8 cellular contexts compared by ENCODE assay signal in the genomic region with DNA sequence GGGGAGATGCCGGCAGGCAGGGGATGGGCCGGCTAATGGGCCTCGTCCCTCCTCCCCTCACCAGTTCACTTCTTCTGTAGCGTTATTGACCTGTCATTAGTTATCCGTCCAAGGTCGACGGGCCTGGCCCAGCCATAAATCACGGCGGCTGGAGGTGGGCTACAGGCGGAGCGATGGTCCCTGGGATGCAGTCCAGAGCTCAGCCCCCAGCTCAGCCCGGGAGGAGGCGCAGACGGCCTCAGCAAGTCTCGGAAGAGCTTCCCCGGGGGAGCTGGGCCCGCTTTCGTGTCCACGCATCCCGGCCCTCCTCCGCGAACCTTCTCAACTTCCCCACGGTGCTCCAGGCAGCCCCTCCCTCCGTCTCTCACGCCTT. TPM values are rescaled to one million over a fixed set of nuclear protein-coding genes. Genes with fewer than 3 reads are reported as not detected.
DNase-seq lines count a peak whose midpoint lies in the region; ATAC-seq, FAIRE-seq and TF ChIP-seq lines count a peak whose summit lies in the region.

No MANE protein-coding gene starts in this region.

- H3K4me1 ChIP-seq in heart left ventricle (peaks cover 0 to 28% (median 16%) of the 10 kb centered on the region in 12 donors), astrocyte (ENCODE audit: insufficient read depth, low read length) (peaks cover 15% of the 10 kb centered on the region), lower lobe of right lung (peaks cover 24% of the 10 kb centered on the region), upper lobe of right lung (peaks cover 22% of the 10 kb centered on the region)

- ATAC-seq in heart left ventricle: no peak
- no peak for ATAC-seq in Right ventricle myocardium inferior
- ATAC-seq in lower lobe of right lung: no peak
- ATAC-seq in upper lobe of right lung: no peak
- no peak for ATAC-seq in HG03469 (IDR thresholded peaks at IDR 0.05; ENCODE audit: unreplicated experiment)
- no peak for ATAC-seq in GM19463 (IDR thresholded peaks at IDR 0.05; ENCODE audit: unreplicated experiment)

- no peaks in the 10 kb centered on the region for H4K20me1 ChIP-seq in astrocyte (ENCODE audit: insufficient read depth, low read length)

- H3K9ac ChIP-seq in astrocyte (ENCODE audit: low read length): peak overlapping the region; percentile 76

- H3K27ac Mint-ChIP-seq in astrocyte (ENCODE audit: unreplicated experiment): no peak overlapping the region

- 6 to 10% (median 7%) methylated on average over 25 of the region's 25 CpGs for WGBS in heart left ventricle, 4 donors

- H2AFZ ChIP-seq in astrocyte (ENCODE audit: low read depth, low read length): peak overlapping the region; percentile 91

- H3K4me3 ChIP-seq in heart left ventricle (peak overlapping the region in 8 of 12 donors; percentile 44 to 70 (median 59)), astrocyte (ENCODE audit: insufficient read depth, low read depth, low read length) (peak overlapping the region; percentile 66), lower lobe of right lung (peak overlapping the region; percentile 62), upper lobe of right lung (peak overlapping the region; percentile 54)

- H3K36me3 ChIP-seq in heart left ventricle (no peaks in the 10 kb centered on the region), astrocyte (ENCODE audit: insufficient read depth, low read length) (no peaks in the 10 kb centered on the region), lower lobe of right lung (no peaks in the 10 kb centered on the region), upper lobe of right lung (no peaks in the 10 kb centered on the region)

- intact Hi-C loops in heart left ventricle (cut with DNase I): loop anchor here in 8 of 10 donors (2.0 to 10.0 kb wide), 8 partner anchors 265 to 409 kb away; no protein-coding TSS in a partner anchor
- intact Hi-C loops in Right ventricle myocardium inferior (cut with DNase I): loop anchor here (10.0 kb wide), 1 partner anchor 275 kb away; no protein-coding TSS in a partner anchor
- intact Hi-C loops in lower lobe of right lung (cut with DNase I): no loop called here
- intact Hi-C loops in upper lobe of right lung (cut with DNase I): no loop called here

- H3K4me1 Mint-ChIP-seq in astrocyte (ENCODE audit: low read depth, unreplicated experiment): no peaks in the 10 kb centered on the region

- TF ChIP-seq POLR2A in heart left ventricle (IDR thresholded peaks at IDR 0.05): no peak

- peak overlapping the region in 1 of 12 donors; percentile 15 for H3K27ac ChIP-seq in heart left ventricle
- no peak overlapping the region for H3K27ac ChIP-seq in astrocyte (ENCODE audit: low read depth, low read length)
- H3K27ac ChIP-seq in lower lobe of right lung: no peak overlapping the region
- no peak overlapping the region for H3K27ac ChIP-seq in upper lobe of right lung

- H3K27me3 ChIP-seq in heart left ventricle (peaks cover 10 to 54% (median 45%) of the 10 kb centered on the region in 9 donors), astrocyte (ENCODE audit: insufficient read depth, low read length) (peaks cover 25% of the 10 kb centered on the region), lower lobe of right lung (ENCODE audit: low read depth) (peaks cover 56% of the 10 kb centered on the region), upper lobe of right lung (peaks cover 54% of the 10 kb centered on the region)

- H3K4me2 ChIP-seq in astrocyte (ENCODE audit: low read length): peak overlapping the region; percentile 99

- TF ChIP-seq CTCF in heart left ventricle (IDR thresholded peaks at IDR 0.05) (no peak), astrocyte (IDR thresholded peaks at IDR 0.05; ENCODE audit: insufficient read depth, low read depth, low read length) (no peak), lower lobe of right lung (IDR thresholded peaks at IDR 0.05) (no peak), upper lobe of right lung (IDR thresholded peaks at IDR 0.05) (no peak)

- H3K27me3 Mint-ChIP-seq in astrocyte (ENCODE audit: low read depth, unreplicated experiment): peaks cover 59% of the 10 kb centered on the region

- H3K9me3 ChIP-seq in heart left ventricle: peaks cover 0 to 14% (median 10%) of the 10 kb centered on the region in 12 donors
- H3K9me3 ChIP-seq in astrocyte (ENCODE audit: insufficient read depth, low read depth, low read length): peaks cover 8% of the 10 kb centered on the region
- peaks cover 9% of the 10 kb centered on the region for H3K9me3 ChIP-seq in lower lobe of right lung
- no peaks in the 10 kb centered on the region for H3K9me3 ChIP-seq in upper lobe of right lung

- DNase-seq in heart left ventricle (peak in 1 of 5 donors; percentile 56), Right ventricle myocardium inferior (ENCODE audit: missing footprints) (no peak), astrocyte (ENCODE audit: low read depth) (no peak), lower lobe of right lung (no peak), upper lobe of right lung (no peak), DMS153 treated with DMSO at 0.1 percent for 48 hours (lab: John Stamatoyannopoulos, UW; ENCODE audit: unreplicated experiment) (no peak)

- peak overlapping the region; percentile 74 for H3K4me3 Mint-ChIP-seq in astrocyte (ENCODE audit: unreplicated experiment)

- no peaks in the 10 kb centered on the region for H3K36me3 Mint-ChIP-seq in astrocyte (ENCODE audit: low read depth, unreplicated experiment)

- FAIRE-seq in astrocyte (lab: Jason Lieb, UNC): no peak

- H3K79me2 ChIP-seq in astrocyte (ENCODE audit: insufficient read depth, low read length): no peaks in the 10 kb centered on the region

- H3K9me3 Mint-ChIP-seq in astrocyte (ENCODE audit: unreplicated experiment): peaks cover 8% of the 10 kb centered on the region

RNA-seq across cellular contexts. Expression of a gene that starts 18.6 kb away (rescaled TPM):
- total RNA-seq in heart left ventricle (10 to 100 TPM; 12.3 to 21.6 (median 18.0) TPM), Right ventricle myocardium inferior (17.4 TPM), astrocyte (27.8 and 28.6 TPM in 2 replicates), lower lobe of right lung (36.9 TPM), upper lobe of right lung (30.4 TPM)
- polyA plus RNA-seq in heart left ventricle: 10 to 100 TPM; 13.0 to 15.8 TPM

RNA-seq across cellular contexts. Expression of a gene that starts 18.7 kb away (rescaled TPM):
- 10 to 100 TPM; 16.3 to 42.9 (median 23.2) TPM for total RNA-seq in heart left ventricle
- 10 to 100 TPM; 29.9 to 41.3 TPM for polyA plus RNA-seq in heart left ventricle
- 21.5 TPM for total RNA-seq in Right ventricle myocardium inferior
- total RNA-seq in astrocyte: 39.4 and 41.0 TPM in 2 replicates
- total RNA-seq in lower lobe of right lung: 12.9 TPM
- 7.2 TPM for total RNA-seq in upper lobe of right lung

Comparison
In these comparisons a context has a peak if more than half of its experiments do, and no peak if none do; other contexts are left out.
1. intact Hi-C loops: an anchor here in heart left ventricle (2.0 to 10.0 kb wide) and Right ventricle myocardium inferior (10.0 kb wide); none called in lower lobe of right lung and upper lobe of right lung.